ENCODE assay signal across 8 cellular contexts in genomic region chr17:58006563-58006923, GRCh38. TPM values are rescaled to one million over a fixed set of nuclear protein-coding genes. Genes with fewer than 3 reads are reported as not detected.
DNase-seq lines count a peak whose midpoint lies in the region; ATAC-seq and TF ChIP-seq lines count a peak whose summit lies in the region.

No MANE protein-coding gene starts in this region.

- H4K5ac ChIP-seq in H9 (ENCODE audit: insufficient read length, low read depth, low read length): peak overlapping the region; percentile 95

- peak overlapping the region; percentile 88 for H4K91ac ChIP-seq in H9 (ENCODE audit: insufficient read length, low read depth, low read length)

- H3K36me3 Mint-ChIP-seq in CD4-positive, alpha-beta T cell (ENCODE audit: low read depth): peaks cover 60% of the 10 kb centered on the region
- peaks cover 43 to 60% (median 59%) of the 10 kb centered on the region in 3 experiments for H3K36me3 Mint-ChIP-seq in H9 (ENCODE audit: insufficient read depth in 1 of 3, low read depth in 3 of 3)

- no peaks in the 10 kb centered on the region for H3K9me3 ChIP-seq in CD4-positive, alpha-beta T cell (ENCODE audit: control insufficient read depth, low read length)
- H3K9me3 ChIP-seq in H9 (ENCODE audit: control insufficient read depth, low read depth, low read length): no peaks in the 10 kb centered on the region

- no peaks in the 10 kb centered on the region for H4K20me1 ChIP-seq in H9 (ENCODE audit: control insufficient read depth, insufficient read depth, insufficient read length)

- peak overlapping the region; percentile 80 for H4K8ac ChIP-seq in H9 (replicated peaks; ENCODE audit: insufficient read length, low read depth, low read length)

- POLR2A ChIA-PET in CD4-positive, alpha-beta T cell (lab: Charles Lee): interaction anchor here (1.2 to 3.2 kb wide), 26 partner anchors 9 to 1613 kb away, joined by 3 to 94 read pairs (median 7); partner anchors contain the start of genes C17orf67, CLTC, DGKE and DYNLL2

- peak overlapping the region; percentile 76; the same call in 1 of the 2 replicates for H3K4ac ChIP-seq in H9 (ENCODE audit: low read depth, low read length)

- peak overlapping the region; percentile 97 for H3K27ac ChIP-seq in CD4-positive, alpha-beta T cell (ENCODE audit: low read depth, low read length)
- H3K27ac ChIP-seq in H9 (ENCODE audit: insufficient read length, low read depth, low read length) (peak overlapping the region; percentile 89), layer of hippocampus (ENCODE audit: low read depth, low read length) (peak overlapping the region; percentile 98)

- TF ChIP-seq CTCF in CD4-positive, alpha-beta T cell (IDR thresholded peaks at IDR 0.05): no peak
- TF ChIP-seq CTCF in H9 (conservative IDR thresholded peaks at IDR 0.05) (no peak), WI38 (IDR thresholded peaks at IDR 0.05; ENCODE audit: low read depth, low read length) (no peak)

- DNase-seq in CD4-positive, alpha-beta T cell: peak in 7 of 10 experiments; percentile 21 to 59 (median 41)
- peak; percentile 66 for DNase-seq in H9
- peak; percentile 82 for DNase-seq in NCI-H2171 treated with DMSO at 0.1 percent for 48 hours (lab: John Stamatoyannopoulos, UW)
- peak; percentile 65 for DNase-seq in cerebellum (ENCODE audit: low spot score)
- peak; percentile 70 for DNase-seq in stimulated activated CD4-positive, alpha-beta T cell treated with anti-CD3 and anti-CD28 coated beads, Interleukin-1b, Interleukin-23, amount 100 ng/mL, for 48 hours
- no peak for DNase-seq in epidermal melanocyte (ENCODE audit: insufficient read length, low spot score)

- H3K27me3 Mint-ChIP-seq in CD4-positive, alpha-beta T cell: no peaks in the 10 kb centered on the region
- peaks cover 3% of the 10 kb centered on the region; the same call in 1 of the 2 replicates for H3K27me3 Mint-ChIP-seq in H9 (ENCODE audit: low read depth)

- peaks cover 22% of the 10 kb centered on the region for H3K79me2 ChIP-seq in H9 (ENCODE audit: insufficient read depth, low read length)

- peaks cover 9% of the 10 kb centered on the region for H3K23me2 ChIP-seq in H9 (ENCODE audit: insufficient read length, low read depth, low read length, poor library complexity, severe bottlenecking)

- H3K4me1 ChIP-seq in H9 (ENCODE audit: insufficient read depth, low read length): peaks cover 3% of the 10 kb centered on the region; the same call in 1 of the 2 replicates

- H2BK20ac ChIP-seq in H9 (ENCODE audit: low read depth, low read length, poor library complexity, severe bottlenecking): no peak overlapping the region

- H3K56ac ChIP-seq in H9 (ENCODE audit: insufficient read length, low read depth, low read length): peak overlapping the region; percentile 77

- no peak overlapping the region for H2BK120ac ChIP-seq in H9 (ENCODE audit: low read depth, low read length, poor library complexity, severe bottlenecking)

- peak overlapping the region; percentile 99 for H3K27ac Mint-ChIP-seq in CD4-positive, alpha-beta T cell
- peak overlapping the region; percentile 100 for H3K27ac Mint-ChIP-seq in H9

- intact Hi-C loops in CD4-positive, alpha-beta T cell (cut with DNase I, micrococcal nuclease): loop anchor here (1.0 to 10.0 kb wide), 9 partner anchors 11 to 1698 kb away; partner anchors contain the start of genes AKAP1 (in 1 of the 2), C17orf67 (in 1 of the 2), DGKE (in 1 of the 2) and MKS1 (in 1 of the 2)

- peak overlapping the region; percentile 76 for H3K4me3 ChIP-seq in WI38 (ENCODE audit: low read depth, low read length)

- H3K9ac ChIP-seq in H9 (ENCODE audit: extremely low read depth, insufficient read length, low read length): peak overlapping the region; percentile 96

- peak overlapping the region; percentile 98 for H3K4me3 Mint-ChIP-seq in CD4-positive, alpha-beta T cell
- H3K4me3 Mint-ChIP-seq in H9: peak overlapping the region; percentile 100

- H2BK12ac ChIP-seq in H9 (ENCODE audit: insufficient read length, low read depth, low read length): no peak overlapping the region

- H3K79me1 ChIP-seq in H9 (ENCODE audit: insufficient read depth, low read depth, low read length, poor library complexity, severe bottlenecking): no peaks in the 10 kb centered on the region

- no peak overlapping the region for H3K23ac ChIP-seq in H9 (ENCODE audit: insufficient read length, low read depth, low read length)

- ATAC-seq in CD4-positive, alpha-beta T cell (ENCODE audit: poor library complexity): peak; percentile 2

- peaks cover 60% of the 10 kb centered on the region for H3K4me1 Mint-ChIP-seq in CD4-positive, alpha-beta T cell (ENCODE audit: low read depth)
- peaks cover 31 to 39% of the 10 kb centered on the region in 2 experiments for H3K4me1 Mint-ChIP-seq in H9

- peak overlapping the region; percentile 94 for H3K18ac ChIP-seq in H9 (ENCODE audit: insufficient read length, low read depth, low read length)

- peak overlapping the region; percentile 2 for H2AK5ac ChIP-seq in H9 (ENCODE audit: insufficient read length, low read length)

- H3K4me2 ChIP-seq in H9 (ENCODE audit: insufficient read depth, insufficient read length, low read length): peak overlapping the region; percentile 98

- H2BK15ac ChIP-seq in H9 (ENCODE audit: low read depth, low read length): no peak overlapping the region

- CTCF ChIA-PET in CD4-positive, alpha-beta T cell (lab: Charles Lee): interaction anchor here (1.1 to 2.1 kb wide), 5 partner anchors 11 to 922 kb away, joined by 3 to 8 read pairs (median 4); partner anchors contain the start of genes AKAP1 and MRPS23

- no peaks in the 10 kb centered on the region for H3K27me3 ChIP-seq in CD4-positive, alpha-beta T cell (ENCODE audit: control insufficient read depth, insufficient read depth, low read length)
- H3K27me3 ChIP-seq in H9 (ENCODE audit: insufficient read depth, low read length) (no peaks in the 10 kb centered on the region), layer of hippocampus (ENCODE audit: control insufficient read depth, insufficient read depth, low read length) (no peaks in the 10 kb centered on the region)

- no peak overlapping the region for H2AFZ ChIP-seq in H9 (ENCODE audit: low read length)

- no peak overlapping the region for H3T11ph ChIP-seq in H9 (ENCODE audit: low read length)

- WGBS in H9 (ENCODE audit: extremely low coverage, insufficient read length, low lambda C conversion rate): no CpG with 5 or more reads among the region's 20 CpGs

- peak overlapping the region; percentile 56 for H2BK5ac ChIP-seq in H9 (ENCODE audit: insufficient read length, low read length)

- H3K9me3 Mint-ChIP-seq in CD4-positive, alpha-beta T cell: no peaks in the 10 kb centered on the region
- peaks cover 3 to 9% of the 10 kb centered on the region in 2 experiments; a peak in 2 of 5 replicates for H3K9me3 Mint-ChIP-seq in H9

- H3K14ac ChIP-seq in H9 (ENCODE audit: insufficient read depth, low read length): peak overlapping the region; percentile 97

RNA-seq across cellular contexts. Expression of gene SRSF1, which starts 0.5 kb away (rescaled TPM):
- total RNA-seq in CD4-positive, alpha-beta T cell: 100 to 1,000 TPM; 115 to 121 TPM
- total RNA-seq in H9 (2021) (462 and 470 TPM in 2 replicates), cerebellum (310 TPM)

RNA-seq across cellular contexts. Expression of gene VEZF1, which starts 18.5 kb away (rescaled TPM):
- total RNA-seq in CD4-positive, alpha-beta T cell: 10 to 100 TPM; 41.6 to 41.7 TPM
- total RNA-seq in H9 (2021): 57.7 and 58.1 TPM in 2 replicates
- total RNA-seq in cerebellum: 64.8 TPM

RNA-seq across cellular contexts. Expression of gene CUEDC1, which starts 51.3 kb away (rescaled TPM):
- total RNA-seq in CD4-positive, alpha-beta T cell: 1 to 10 TPM in 1 of 2 experiments, under 1 TPM in 1; 0.41 to 1.0 TPM
- 6.5 and 7.3 TPM in 2 replicates for total RNA-seq in H9 (2021)
- 13.3 TPM for total RNA-seq in cerebellum
